Comparison of ENCODE assay signal across 1 cellular context in the genomic region with DNA sequence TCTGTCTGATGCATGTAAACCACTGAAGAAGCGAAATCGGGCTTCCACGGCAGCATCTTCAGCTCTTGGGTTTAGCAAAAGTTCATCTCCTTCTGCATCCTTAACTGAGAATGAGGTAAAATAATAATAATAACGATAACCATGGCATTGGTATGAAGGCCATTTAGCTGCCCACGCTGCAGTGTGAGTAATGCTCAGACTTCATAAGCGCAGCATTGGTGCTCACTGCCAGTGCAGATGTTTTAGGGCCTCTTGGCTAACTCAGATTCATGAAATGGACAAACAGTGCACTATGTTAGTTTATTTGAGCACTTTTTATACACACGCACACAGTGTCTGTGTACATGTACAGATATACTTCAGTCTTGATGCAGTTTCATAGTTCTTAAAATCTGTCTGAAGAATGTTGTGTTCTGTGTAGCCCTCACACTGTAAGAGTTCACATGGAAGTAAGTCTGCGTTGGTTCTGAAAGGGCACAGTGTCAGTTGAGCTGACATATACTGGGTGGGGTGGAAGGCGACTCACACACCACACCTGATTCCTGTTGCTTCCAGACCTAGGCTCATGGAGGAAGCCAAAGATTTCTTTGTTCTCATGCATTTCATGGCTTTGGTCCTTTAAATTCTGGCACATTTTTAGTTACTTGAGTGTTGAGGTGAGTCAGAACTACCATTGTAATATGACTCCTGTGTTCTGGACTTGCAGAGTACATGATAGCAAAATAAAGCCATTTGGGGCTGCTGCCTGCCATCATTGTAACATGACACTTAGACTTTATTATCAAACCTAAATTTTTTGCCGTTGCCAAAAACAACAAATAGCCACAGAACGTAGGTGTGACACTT.
A peak's percentile ranks its signal among the peaks of the same experiment; 100 is the strongest.
TF ChIP-seq lines count a peak whose summit lies in the region.

No MANE protein-coding gene starts in this region.

TF ChIP-seq in HEK293, 187 proteins besides CTCF, POLR2A, EP300 and RAD21 (continued from another document and continues in another):
- TF ChIP-seq ZBTB49 (tag by site-specific recombination; IDR thresholded peaks at IDR 0.05; ENCODE audit: low read depth) (no peak), KLF8 (tag by site-specific recombination; IDR thresholded peaks at IDR 0.05) (peak; percentile 64), ZFP41 (tag by site-specific recombination; IDR thresholded peaks at IDR 0.05; ENCODE audit: borderline replicate concordance) (no peak), ZNF701 (tag by site-specific recombination; IDR thresholded peaks at IDR 0.05) (no peak), ZNF148 (tag by site-specific recombination; IDR thresholded peaks at IDR 0.05; ENCODE audit: borderline replicate concordance) (no peak), ZNF610 (tag by site-specific recombination; IDR thresholded peaks at IDR 0.05; ENCODE audit: borderline replicate concordance) (no peak), ZNF133 (tag by site-specific recombination; IDR thresholded peaks at IDR 0.05) (no peak), ZNF140 (tag by site-specific recombination; IDR thresholded peaks at IDR 0.05) (no peak), AEBP2 (tag by site-specific recombination; IDR thresholded peaks at IDR 0.05; ENCODE audit: borderline replicate concordance) (no peak), ZSCAN5A (tag by site-specific recombination; IDR thresholded peaks at IDR 0.05) (no peak), ZNF184 (tag by site-specific recombination; IDR thresholded peaks at IDR 0.05) (no peak), ZNF175 (tag by site-specific recombination; IDR thresholded peaks at IDR 0.05) (no peak), ZNF600 (tag by site-specific recombination; IDR thresholded peaks at IDR 0.05) (peak; percentile 99), ZNF24 (tag by site-specific recombination; IDR thresholded peaks at IDR 0.05) (peak; percentile 76; the same call in 1 of the 2 replicates), SCRT2 (tag by site-specific recombination; IDR thresholded peaks at IDR 0.05) (peak; percentile 67), ZNF544 (tag by site-specific recombination; IDR thresholded peaks at IDR 0.05) (no peak), ZNF830 (tag by site-specific recombination; IDR thresholded peaks at IDR 0.05; ENCODE audit: low read depth) (no peak), ZNF596 (tag by site-specific recombination; IDR thresholded peaks at IDR 0.05) (no peak), ZNF423 (tag by site-specific recombination; IDR thresholded peaks at IDR 0.05) (no peak), ZBTB20 (tag by site-specific recombination; IDR thresholded peaks at IDR 0.05) (no peak), KLF9 (tag by site-specific recombination; IDR thresholded peaks at IDR 0.05; ENCODE audit: low read depth) (0 out of 2 replicates have a peak, but pooled peaks have one; percentile 23), ZNF341 (tag by site-specific recombination; IDR thresholded peaks at IDR 0.05; ENCODE audit: low read depth) (no peak), ZNF623 (tag by site-specific recombination; IDR thresholded peaks at IDR 0.05) (no peak), ZFP69B (tag by site-specific recombination; IDR thresholded peaks at IDR 0.05) (no peak), ZNF777 (tag by site-specific recombination; IDR thresholded peaks at IDR 0.05; ENCODE audit: borderline replicate concordance) (no peak), IKZF3 (tag by site-specific recombination; IDR thresholded peaks at IDR 0.05) (peak; percentile 17; the same call in 1 of the 2 replicates), ZXDB (tag by site-specific recombination; IDR thresholded peaks at IDR 0.05) (peak; percentile 63), ZNF645 (tag by site-specific recombination; IDR thresholded peaks at IDR 0.05) (no peak), ZBTB1 (tag by site-specific recombination; IDR thresholded peaks at IDR 0.05) (no peak), ZNF473 (tag by site-specific recombination; IDR thresholded peaks at IDR 0.05) (no peak), ZNF530 (tag by site-specific recombination; IDR thresholded peaks at IDR 0.05; ENCODE audit: low read depth) (no peak), TRIM28 (IDR thresholded peaks at IDR 0.05; ENCODE audit: borderline replicate concordance, low read length) (peak; percentile 48; the same call in 1 of the 2 replicates), ZNF280D (tag by site-specific recombination; IDR thresholded peaks at IDR 0.05) (no peak), ZNF561 (tag by site-specific recombination; IDR thresholded peaks at IDR 0.05; ENCODE audit: borderline replicate concordance) (no peak), ZNF548 (tag by site-specific recombination; IDR thresholded peaks at IDR 0.05) (no peak), ZNF114 (tag by site-specific recombination; IDR thresholded peaks at IDR 0.05) (no peak), ZBTB21 (tag by site-specific recombination; IDR thresholded peaks at IDR 0.05) (no peak)
- TF ChIP-seq, protein P1, sequence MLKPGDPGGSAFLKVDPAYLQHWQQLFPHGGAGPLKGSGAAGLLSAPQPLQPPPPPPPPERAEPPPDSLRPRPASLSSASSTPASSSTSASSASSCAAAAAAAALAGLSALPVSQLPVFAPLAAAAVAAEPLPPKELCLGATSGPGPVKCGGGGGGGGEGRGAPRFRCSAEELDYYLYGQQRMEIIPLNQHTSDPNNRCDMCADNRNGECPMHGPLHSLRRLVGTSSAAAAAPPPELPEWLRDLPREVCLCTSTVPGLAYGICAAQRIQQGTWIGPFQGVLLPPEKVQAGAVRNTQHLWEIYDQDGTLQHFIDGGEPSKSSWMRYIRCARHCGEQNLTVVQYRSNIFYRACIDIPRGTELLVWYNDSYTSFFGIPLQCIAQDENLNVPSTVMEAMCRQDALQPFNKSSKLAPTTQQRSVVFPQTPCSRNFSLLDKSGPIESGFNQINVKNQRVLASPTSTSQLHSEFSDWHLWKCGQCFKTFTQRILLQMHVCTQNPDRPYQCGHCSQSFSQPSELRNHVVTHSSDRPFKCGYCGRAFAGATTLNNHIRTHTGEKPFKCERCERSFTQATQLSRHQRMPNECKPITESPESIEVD (tag by site-specific recombination; IDR thresholded peaks at IDR 0.05), result peak; percentile 80
- TF ChIP-seq, protein P2, sequence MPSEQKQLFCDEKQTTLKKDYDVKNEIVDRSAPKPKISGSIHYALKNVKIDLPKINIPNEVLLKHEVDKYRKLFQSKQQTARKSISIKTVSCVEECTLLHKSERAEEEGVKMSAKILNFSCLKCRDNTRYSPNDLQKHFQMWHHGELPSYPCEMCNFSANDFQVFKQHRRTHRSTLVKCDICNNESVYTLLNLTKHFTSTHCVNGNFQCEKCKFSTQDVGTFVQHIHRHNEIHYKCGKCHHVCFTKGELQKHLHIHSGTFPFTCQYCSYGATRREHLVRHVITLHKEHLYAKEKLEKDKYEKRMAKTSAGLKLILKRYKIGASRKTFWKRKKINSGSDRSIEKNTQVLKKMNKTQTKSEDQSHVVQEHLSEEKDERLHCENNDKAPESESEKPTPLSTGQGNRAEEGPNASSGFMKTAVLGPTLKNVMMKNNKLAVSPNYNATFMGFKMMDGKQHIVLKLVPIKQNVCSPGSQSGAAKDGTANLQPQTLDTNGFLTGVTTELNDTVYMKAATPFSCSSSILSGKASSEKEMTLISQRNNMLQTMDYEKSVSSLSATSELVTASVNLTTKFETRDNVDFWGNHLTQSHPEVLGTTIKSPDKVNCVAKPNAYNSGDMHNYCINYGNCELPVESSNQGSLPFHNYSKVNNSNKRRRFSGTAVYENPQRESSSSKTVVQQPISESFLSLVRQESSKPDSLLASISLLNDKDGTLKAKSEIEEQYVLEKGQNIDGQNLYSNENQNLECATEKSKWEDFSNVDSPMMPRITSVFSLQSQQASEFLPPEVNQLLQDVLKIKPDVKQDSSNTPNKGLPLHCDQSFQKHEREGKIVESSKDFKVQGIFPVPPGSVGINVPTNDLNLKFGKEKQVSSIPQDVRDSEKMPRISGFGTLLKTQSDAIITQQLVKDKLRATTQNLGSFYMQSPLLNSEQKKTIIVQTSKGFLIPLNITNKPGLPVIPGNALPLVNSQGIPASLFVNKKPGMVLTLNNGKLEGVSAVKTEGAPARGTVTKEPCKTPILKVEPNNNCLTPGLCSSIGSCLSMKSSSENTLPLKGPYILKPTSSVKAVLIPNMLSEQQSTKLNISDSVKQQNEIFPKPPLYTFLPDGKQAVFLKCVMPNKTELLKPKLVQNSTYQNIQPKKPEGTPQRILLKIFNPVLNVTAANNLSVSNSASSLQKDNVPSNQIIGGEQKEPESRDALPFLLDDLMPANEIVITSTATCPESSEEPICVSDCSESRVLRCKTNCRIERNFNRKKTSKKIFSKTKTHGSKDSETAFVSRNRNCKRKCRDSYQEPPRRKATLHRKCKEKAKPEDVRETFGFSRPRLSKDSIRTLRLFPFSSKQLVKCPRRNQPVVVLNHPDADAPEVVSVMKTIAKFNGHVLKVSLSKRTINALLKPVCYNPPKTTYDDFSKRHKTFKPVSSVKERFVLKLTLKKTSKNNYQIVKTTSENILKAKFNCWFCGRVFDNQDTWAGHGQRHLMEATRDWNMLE (tag by site-specific recombination; conservative IDR thresholded peaks at IDR 0.05; ENCODE audit: low read depth), result no peak
